9 cellular contexts compared by ENCODE assay signal in the genomic region with DNA sequence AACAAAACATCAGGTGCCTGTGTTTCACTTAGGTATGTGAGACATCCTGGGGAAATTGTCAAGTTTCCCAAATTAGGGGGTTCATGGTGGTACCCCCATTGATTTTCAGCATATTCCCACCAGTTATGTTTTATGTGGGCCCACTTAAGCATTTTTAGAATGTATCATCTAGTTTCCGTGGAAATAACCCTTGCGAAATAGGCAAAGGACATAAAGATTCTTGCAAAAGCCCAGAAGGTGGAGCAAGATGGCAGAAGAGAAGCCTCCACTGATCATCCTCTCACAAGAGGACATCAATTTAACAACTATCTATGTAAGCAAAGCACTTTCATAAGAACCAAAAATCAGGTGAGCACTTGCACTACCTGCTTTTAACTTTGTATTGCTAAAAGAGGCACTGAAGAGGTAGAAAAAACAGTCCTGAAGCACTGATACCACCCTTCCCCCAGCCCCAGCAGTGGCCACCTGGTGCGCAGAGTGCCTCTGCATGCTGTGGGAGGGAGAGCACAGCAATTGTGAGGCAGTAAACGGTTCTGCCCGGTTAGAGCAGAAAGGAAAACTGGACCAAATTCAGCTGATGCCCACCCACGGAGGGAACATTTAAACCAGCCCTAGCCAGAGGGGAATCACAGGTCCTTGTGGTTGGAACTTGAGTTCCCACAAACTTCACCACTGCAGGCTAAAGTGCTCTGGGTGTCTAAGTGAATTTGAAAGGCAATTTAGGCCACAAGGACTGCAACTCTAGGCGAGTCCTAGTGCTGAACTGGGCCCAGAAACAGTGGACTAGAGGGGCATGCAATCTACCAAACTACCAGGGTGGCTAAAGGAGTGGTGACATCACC. TPM values are rescaled to one million over a fixed set of nuclear protein-coding genes. Genes with fewer than 3 reads are reported as not detected.
DNase-seq lines count a peak whose midpoint lies in the region; ATAC-seq lines count a peak whose summit lies in the region.
"Had no signal": no experiment of that assay in that cellular context is flagged by ENCODE, and none has a peak within 500 bp of the region (broad histone marks: within the 10 kb centered on the region; RNA-seq: fewer than 3 reads in every experiment).

No MANE protein-coding gene starts in this region.

- peak in 1 of 2 donors; percentile 13 for DNase-seq in activated T-cell treated with anti-CD3 and anti-CD28 coated beads, Interleukin-2, amount 50 U/mL, for 72 hours
- DNase-seq in activated T-cell treated with anti-CD3 and anti-CD28 coated beads, Interleukin-2, amount 50 U/mL, for 4 hours, result no peak
- DNase-seq in NOMO-1 treated with DMSO at 0.1 percent for 48 hours (lab: John Stamatoyannopoulos, UW; ENCODE audit: unreplicated experiment), result peak; percentile 75
- peak; percentile 43 for DNase-seq in stimulated activated naive CD8-positive, alpha-beta T cell treated with anti-CD3 and anti-CD28 coated beads, Interleukin-15, Interleukin-2, amounts not matched to agents 100 U/mL and 50 U/mL, for 24 hours
- no peak for DNase-seq in NCI-H69 (lab: John Stamatoyannopoulos, UW)
- DNase-seq in activated CD4-positive, CD25-positive, alpha-beta regulatory T cell treated with anti-CD3 and anti-CD28 coated beads, Interleukin-2, amount 50 U/mL, for 72 hours, result no peak
- DNase-seq in NCI-H748 treated with DMSO at 0.1 percent for 48 hours (lab: John Stamatoyannopoulos, UW), result no peak
- DNase-seq: NCI-H1048 had no signal

- peak overlapping the region; percentile 64 for H3K27ac Mint-ChIP-seq in activated T-cell treated with anti-CD3 and anti-CD28 coated beads, Interleukin-2, amount 50 U/mL, for 72 hours

- peaks cover 78% of the 10 kb centered on the region for H3K4me1 Mint-ChIP-seq in activated T-cell treated with anti-CD3 and anti-CD28 coated beads, Interleukin-2, amount 50 U/mL, for 72 hours (ENCODE audit: low read depth)
- peaks cover 59% of the 10 kb centered on the region for H3K4me1 Mint-ChIP-seq in activated T-cell treated with anti-CD3 and anti-CD28 coated beads, Interleukin-2, amount 50 U/mL, for 4 hours (ENCODE audit: low read depth)

- no peak for ATAC-seq in activated T-cell treated with anti-CD3 and anti-CD28 coated beads, Interleukin-2, amount 50 U/mL, for 72 hours (replicated peaks in 1 of 2)
- ATAC-seq in activated T-cell treated with anti-CD3 and anti-CD28 coated beads, Interleukin-2, amount 50 U/mL, for 4 hours, result no peak
- peak; percentile 58 for ATAC-seq in HG02759 (IDR thresholded peaks at IDR 0.05; ENCODE audit: unreplicated experiment)
- peak; percentile 61 for ATAC-seq in stimulated activated naive CD8-positive, alpha-beta T cell treated with anti-CD3 and anti-CD28 coated beads, Interleukin-15, Interleukin-2, amounts not matched to agents 100 U/mL and 50 U/mL, for 24 hours

- H3K9me3 Mint-ChIP-seq in activated T-cell treated with anti-CD3 and anti-CD28 coated beads, Interleukin-2, amount 50 U/mL, for 72 hours, result no peaks in the 10 kb centered on the region
- peaks cover 4% of the 10 kb centered on the region for H3K9me3 Mint-ChIP-seq in activated T-cell treated with anti-CD3 and anti-CD28 coated beads, Interleukin-2, amount 50 U/mL, for 4 hours

- H3K36me3 Mint-ChIP-seq in activated T-cell treated with anti-CD3 and anti-CD28 coated beads, Interleukin-2, amount 50 U/mL, for 72 hours (ENCODE audit: insufficient read depth in 2 of 2), result peaks cover 5 to 14% of the 10 kb centered on the region in 2 donors
- peaks cover 17% of the 10 kb centered on the region for H3K36me3 Mint-ChIP-seq in activated T-cell treated with anti-CD3 and anti-CD28 coated beads, Interleukin-2, amount 50 U/mL, for 4 hours (ENCODE audit: insufficient read depth)

- H3K4me3 Mint-ChIP-seq in activated T-cell treated with anti-CD3 and anti-CD28 coated beads, Interleukin-2, amount 50 U/mL, for 72 hours, result peak overlapping the region; percentile 10 to 69
- H3K4me3 Mint-ChIP-seq in activated T-cell treated with anti-CD3 and anti-CD28 coated beads, Interleukin-2, amount 50 U/mL, for 4 hours, result no peak overlapping the region

- H3K27me3 Mint-ChIP-seq in activated T-cell treated with anti-CD3 and anti-CD28 coated beads, Interleukin-2, amount 50 U/mL, for 72 hours (ENCODE audit: low read depth), result peaks cover 6% of the 10 kb centered on the region
- peaks cover 2% of the 10 kb centered on the region for H3K27me3 Mint-ChIP-seq in activated T-cell treated with anti-CD3 and anti-CD28 coated beads, Interleukin-2, amount 50 U/mL, for 4 hours (ENCODE audit: low read depth)

RNA-seq across cellular contexts. Expression of a gene that starts 23.2 kb away (rescaled TPM):
- total RNA-seq in activated T-cell treated with anti-CD3 and anti-CD28 coated beads, Interleukin-2, amount 50 U/mL, for 72 hours, result 10 to 100 TPM; 57.6 to 76.3 TPM
- total RNA-seq in activated T-cell treated with anti-CD3 and anti-CD28 coated beads, Interleukin-2, amount 50 U/mL, for 4 hours, result 10 to 100 TPM; 32.9 to 67.7 (median 54.8) TPM

Comparison
In these comparisons a context has a peak if more than half of its experiments do, and no peak if none do; other contexts are left out.
1. ATAC-seq: peak in HG02759 (single experiment) and stimulated activated naive CD8-positive, alpha-beta T cell treated with anti-CD3 and anti-CD28 coated beads, Interleukin-15, Interleukin-2, amounts not matched to agents 100 U/mL and 50 U/mL, for 24 hours (single experiment); none in activated T-cell treated with anti-CD3 and anti-CD28 coated beads, Interleukin-2, amount 50 U/mL, for 72 hours (0 of 2) and activated T-cell treated with anti-CD3 and anti-CD28 coated beads, Interleukin-2, amount 50 U/mL, for 4 hours (0 of 2).
2. DNase-seq: peak in NOMO-1 treated with DMSO at 0.1 percent for 48 hours (single experiment) and stimulated activated naive CD8-positive, alpha-beta T cell treated with anti-CD3 and anti-CD28 coated beads, Interleukin-15, Interleukin-2, amounts not matched to agents 100 U/mL and 50 U/mL, for 24 hours (single experiment); none in activated T-cell treated with anti-CD3 and anti-CD28 coated beads, Interleukin-2, amount 50 U/mL, for 4 hours (single experiment), NCI-H69 (single experiment), activated CD4-positive, CD25-positive, alpha-beta regulatory T cell treated with anti-CD3 and anti-CD28 coated beads, Interleukin-2, amount 50 U/mL, for 72 hours (single experiment) and NCI-H748 treated with DMSO at 0.1 percent for 48 hours (single experiment).